ENCODE assay signal across 1 cellular context in genomic region chr12:21155517-21156351, GRCh38.
TF ChIP-seq lines count a peak whose summit lies in the region.

No MANE protein-coding gene starts in this region.

TF ChIP-seq in GM23338, 12 proteins besides CTCF, POLR2A, EP300 and RAD21 (continued from another document):
- no peak for TF ChIP-seq ZNF462 (CRISPR knock-in tag; IDR thresholded peaks at IDR 0.05)
- no peak for TF ChIP-seq ETS1 (IDR thresholded peaks at IDR 0.05)
- TF ChIP-seq ZNF114 (CRISPR knock-in tag; IDR thresholded peaks at IDR 0.05) = no peak
- TF ChIP-seq CREB1 (CRISPR knock-in tag; IDR thresholded peaks at IDR 0.05; ENCODE audit: low read depth) = no peak
- no peak for TF ChIP-seq NANOG (IDR thresholded peaks at IDR 0.05; ENCODE audit: borderline replicate concordance)
- TF ChIP-seq POLR2AphosphoS5 (IDR thresholded peaks at IDR 0.05; ENCODE audit: low read depth) = no peak
- no peak for TF ChIP-seq EZH2phosphoT487 (IDR thresholded peaks at IDR 0.05; ENCODE audit: unreplicated experiment)
- no peak for TF ChIP-seq REST (IDR thresholded peaks at IDR 0.05; ENCODE audit: unreplicated experiment)
- no peak for TF ChIP-seq JUNB (IDR thresholded peaks at IDR 0.05; ENCODE audit: unreplicated experiment)
- no peak for TF ChIP-seq EZH2 (IDR thresholded peaks at IDR 0.05; ENCODE audit: low read depth, unreplicated experiment)
